2 cellular contexts compared by ENCODE assay signal in the genomic region with DNA sequence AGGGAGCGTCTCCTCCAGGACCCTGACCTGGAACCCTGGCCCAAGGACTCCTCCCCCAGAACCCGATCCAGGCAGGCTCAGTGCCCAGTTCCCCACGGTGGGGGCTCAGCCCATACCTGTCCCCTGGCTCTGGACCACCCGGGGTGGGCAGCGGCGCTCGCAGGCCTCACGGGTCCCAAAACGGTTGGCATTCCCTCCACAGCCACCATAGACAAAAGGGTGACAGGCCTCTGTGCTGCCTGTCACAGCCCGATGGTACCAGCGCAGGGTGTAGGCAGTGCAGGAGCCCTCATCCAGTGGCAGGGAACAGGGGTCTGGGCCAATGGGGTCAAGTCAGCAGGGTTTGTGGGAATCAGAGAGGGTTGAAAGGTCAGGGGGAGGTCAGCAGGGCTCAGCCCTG.
TF ChIP-seq lines count a peak whose summit lies in the region.

No MANE protein-coding gene starts in this region.

TF ChIP-seq in HepG2, 621 proteins besides CTCF, POLR2A, EP300 and RAD21:
- TF ChIP-seq NR2C2 (CRISPR knock-in tag; IDR thresholded peaks at IDR 0.05; ENCODE audit: borderline replicate concordance) (0 out of 2 replicates have a peak, but pooled peaks have one; percentile 0), AGO2 (optimal IDR thresholded peaks at IDR 0.05; ENCODE audit: low read depth, low read length) (peak; percentile 22), HMGA1 (CRISPR knock-in tag; conservative IDR thresholded peaks at IDR 0.05) (no peak), PCBP2 (optimal IDR thresholded peaks at IDR 0.05; ENCODE audit: low read depth, low read length, poor library complexity, severe bottlenecking) (no peak), ZNF501 (CRISPR knock-in tag; IDR thresholded peaks at IDR 0.05) (0 out of 2 replicates have a peak, but pooled peaks have one; percentile 0), MNT (IDR thresholded peaks at IDR 0.05) (no peak)
TF ChIP-seq in HepG2: peak in this region for 3.

TF ChIP-seq in endothelial cell of umbilical vein, 7 proteins besides CTCF, POLR2A, EP300 and RAD21:
- TF ChIP-seq FOS (IDR thresholded peaks at IDR 0.05; ENCODE audit: borderline replicate concordance, insufficient read depth, low read length): no peak
- no peak for TF ChIP-seq MYC (IDR thresholded peaks at IDR 0.05; ENCODE audit: low read depth, low read length)
- no peak for TF ChIP-seq MAX (IDR thresholded peaks at IDR 0.05; ENCODE audit: insufficient read depth, insufficient read length)
- TF ChIP-seq POLR2AphosphoS5 (IDR thresholded peaks at IDR 0.05; ENCODE audit: insufficient read depth, low read depth, low read length): no peak
- TF ChIP-seq JUN (IDR thresholded peaks at IDR 0.05; ENCODE audit: borderline replicate concordance, insufficient read depth, insufficient read length, low read depth): no peak
- no peak for TF ChIP-seq GATA2 (IDR thresholded peaks at IDR 0.05; ENCODE audit: insufficient read depth, insufficient read length, low read depth, low read length)
- no peak for TF ChIP-seq EZH2 (IDR thresholded peaks at IDR 0.05; ENCODE audit: borderline replicate concordance, low read depth, low read length, severe bottlenecking)
TF ChIP-seq in endothelial cell of umbilical vein: peak in this region for 0.
